ENCODE assay signal across 1 cellular context in the genomic region with DNA sequence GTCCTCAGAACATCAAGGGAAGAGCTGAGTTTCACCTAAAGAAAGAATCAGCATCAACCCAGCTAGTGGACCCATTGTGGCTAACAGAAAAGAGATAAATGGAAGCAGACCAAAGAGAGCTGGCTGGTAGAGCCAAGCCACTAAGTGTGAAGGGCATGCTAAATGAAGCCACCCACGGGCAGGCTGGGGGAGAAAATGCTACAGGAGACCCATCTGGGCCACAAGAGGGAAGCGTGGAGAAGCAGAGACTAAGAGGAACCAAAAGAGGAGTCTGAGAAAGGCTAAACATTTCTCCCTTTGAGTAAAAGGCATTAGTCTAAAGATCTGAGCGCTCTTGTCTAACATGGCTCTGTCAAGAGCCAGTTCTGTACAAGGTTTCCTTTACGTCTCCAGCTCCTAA.
TF ChIP-seq lines count a peak whose summit lies in the region.

No MANE protein-coding gene starts in this region.

TF ChIP-seq in HepG2, 621 proteins besides CTCF, POLR2A, EP300 and RAD21 (continued from another document):
- TF ChIP-seq ZNF549 (CRISPR knock-in tag; IDR thresholded peaks at IDR 0.05): no peak
- TF ChIP-seq MAFK (conservative IDR thresholded peaks at IDR 0.05 in 1 of 2, IDR thresholded peaks at IDR 0.05 in 1 of 2; ENCODE audit: low read length in 2 of 2): no peak
- no peak for TF ChIP-seq SIN3B (IDR thresholded peaks at IDR 0.05; ENCODE audit: low read length)
- TF ChIP-seq, protein P1, sequence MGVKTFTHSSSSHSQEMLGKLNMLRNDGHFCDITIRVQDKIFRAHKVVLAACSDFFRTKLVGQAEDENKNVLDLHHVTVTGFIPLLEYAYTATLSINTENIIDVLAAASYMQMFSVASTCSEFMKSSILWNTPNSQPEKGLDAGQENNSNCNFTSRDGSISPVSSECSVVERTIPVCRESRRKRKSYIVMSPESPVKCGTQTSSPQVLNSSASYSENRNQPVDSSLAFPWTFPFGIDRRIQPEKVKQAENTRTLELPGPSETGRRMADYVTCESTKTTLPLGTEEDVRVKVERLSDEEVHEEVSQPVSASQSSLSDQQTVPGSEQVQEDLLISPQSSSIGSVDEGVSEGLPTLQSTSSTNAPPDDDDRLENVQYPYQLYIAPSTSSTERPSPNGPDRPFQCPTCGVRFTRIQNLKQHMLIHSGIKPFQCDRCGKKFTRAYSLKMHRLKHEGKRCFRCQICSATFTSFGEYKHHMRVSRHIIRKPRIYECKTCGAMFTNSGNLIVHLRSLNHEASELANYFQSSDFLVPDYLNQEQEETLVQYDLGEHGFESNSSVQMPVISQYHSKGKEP (CRISPR knock-in tag; IDR thresholded peaks at IDR 0.05): no peak
- no peak for TF ChIP-seq ZFP37 (CRISPR knock-in tag; IDR thresholded peaks at IDR 0.05; ENCODE audit: borderline replicate concordance)
- no peak for TF ChIP-seq ZNF777 (CRISPR knock-in tag; IDR thresholded peaks at IDR 0.05)
- no peak for TF ChIP-seq PHF20 (CRISPR knock-in tag; IDR thresholded peaks at IDR 0.05)
- no peak for TF ChIP-seq ZNF605 (CRISPR knock-in tag; IDR thresholded peaks at IDR 0.05)
- no peak for TF ChIP-seq ZBTB42 (CRISPR knock-in tag; IDR thresholded peaks at IDR 0.05)
- TF ChIP-seq, protein P2, sequence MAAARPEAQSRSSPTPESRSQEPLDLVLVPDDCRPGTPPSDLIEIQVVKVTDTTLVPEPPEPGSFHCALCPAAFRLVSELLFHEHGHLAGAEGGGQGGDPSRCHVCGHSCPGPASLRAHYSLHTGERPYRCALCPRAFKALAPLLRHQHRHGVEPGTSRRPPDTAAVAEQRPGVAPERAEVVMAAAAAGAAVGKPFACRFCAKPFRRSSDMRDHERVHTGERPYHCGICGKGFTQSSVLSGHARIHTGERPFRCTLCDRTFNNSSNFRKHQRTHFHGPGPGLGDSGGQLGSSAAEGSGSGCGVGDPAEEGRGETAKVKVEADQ (CRISPR knock-in tag; IDR thresholded peaks at IDR 0.05; ENCODE audit: borderline replicate concordance): no peak
- TF ChIP-seq BRCA1 (CRISPR knock-in tag; IDR thresholded peaks at IDR 0.05): no peak
- no peak for TF ChIP-seq FOXO1 (CRISPR knock-in tag; IDR thresholded peaks at IDR 0.05)
- TF ChIP-seq, protein P3, sequence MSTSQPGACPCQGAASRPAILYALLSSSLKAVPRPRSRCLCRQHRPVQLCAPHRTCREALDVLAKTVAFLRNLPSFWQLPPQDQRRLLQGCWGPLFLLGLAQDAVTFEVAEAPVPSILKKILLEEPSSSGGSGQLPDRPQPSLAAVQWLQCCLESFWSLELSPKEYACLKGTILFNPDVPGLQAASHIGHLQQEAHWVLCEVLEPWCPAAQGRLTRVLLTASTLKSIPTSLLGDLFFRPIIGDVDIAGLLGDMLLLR (CRISPR knock-in tag; IDR thresholded peaks at IDR 0.05): no peak
